In genomic region chr7:98683514-98683913, GRCh38 we compare ENCODE assay signal across 8 cellular contexts.
"Had no signal": no experiment of that assay in that cellular context is flagged by ENCODE, and none has a peak within 500 bp of the region (broad histone marks: within the 10 kb centered on the region; RNA-seq: fewer than 3 reads in every experiment).

No MANE protein-coding gene starts in this region.

- H3K27ac ChIP-seq: HL-60, KMS-11 had no signal

- H3K4me3 ChIP-seq: K562 had no signal

- H3K4me3 Mint-ChIP-seq: IgD-negative memory B cell had no signal

- H3K27ac Mint-ChIP-seq: IgD-negative memory B cell had no signal

- H3K4me1 Mint-ChIP-seq: IgD-negative memory B cell had no signal

- DNase-seq: IMR-90, KBM-7, KG1 had no signal

- ATAC-seq: HepG2, K562 had no signal
